In the genomic region with DNA sequence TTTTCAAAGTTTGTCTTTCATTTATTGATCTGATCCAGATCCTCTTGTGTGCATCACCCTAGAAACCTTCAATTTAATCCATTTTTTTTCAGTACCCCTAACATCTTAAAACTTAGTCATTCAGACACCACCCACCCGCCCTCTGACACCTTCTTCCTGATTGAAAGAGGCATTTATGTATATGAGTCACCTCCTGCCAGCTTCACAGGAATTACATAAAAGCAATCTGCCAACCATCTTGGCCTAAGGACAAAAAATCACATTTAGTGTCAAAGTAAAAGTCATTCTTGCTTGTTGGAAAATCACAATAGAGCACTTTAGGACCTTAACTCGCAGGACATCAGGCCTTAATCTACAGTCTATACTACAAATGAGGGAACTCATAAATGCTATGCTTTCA, we compare ENCODE assay signal across 9 cellular contexts. TPM values are rescaled to one million over a fixed set of nuclear protein-coding genes. Genes with fewer than 3 reads are reported as not detected.
DNase-seq lines count a peak whose midpoint lies in the region; ATAC-seq and TF ChIP-seq lines count a peak whose summit lies in the region.
"Had no signal": no experiment of that assay in that cellular context is flagged by ENCODE, and none has a peak within 500 bp of the region (broad histone marks: within the 10 kb centered on the region; RNA-seq: fewer than 3 reads in every experiment).

No MANE protein-coding gene starts in this region.

- no peaks in the 10 kb centered on the region for H3K9me3 Mint-ChIP-seq in stimulated activated naive CD8-positive, alpha-beta T cell treated with anti-CD3 and anti-CD28 coated beads, Interleukin-15, amount 100 ng/mL, for 72 hours

- H3K9me3 ChIP-seq in adrenal gland (replicated peaks in 1 of 3), result no peaks in the 10 kb centered on the region

- in situ Hi-C loops in SK-MEL-5 (cut with HindIII; ENCODE audit: low pct_unique_long_range_greater_than_20kb, low sequenced_read_pairs), result no loop called here

- H3K4me3 ChIP-seq in foreskin fibroblast (ENCODE audit: low read depth in 1 of 2, low read length in 2 of 2) (no peak overlapping the region), adrenal gland (no peak overlapping the region)

- DNase-seq in stimulated activated naive CD8-positive, alpha-beta T cell treated with anti-CD3 and anti-CD28 coated beads, Interleukin-15, Interleukin-2, amounts not matched to agents 100 U/mL and 50 U/mL, for 24 hours, result peak; percentile 13
- no peak for DNase-seq in stimulated activated naive CD8-positive, alpha-beta T cell treated with anti-CD3 and anti-CD28 coated beads, Interleukin-15, amount 100 ng/mL, for 72 hours
- peak; percentile 16 for DNase-seq in SK-MEL-5 (ENCODE audit: low read depth, low spot score)
- DNase-seq in foreskin fibroblast, result peak; percentile 74 to 87
- no peak for DNase-seq in stimulated activated naive CD4-positive, alpha-beta T cell treated with Interleukin-2 at 50 U/mL for 16 hours (lab: John Stamatoyannopoulos, UW)
- no peak for DNase-seq in adrenal gland
- DNase-seq: NCI-H1417 had no signal

- no peak for TF ChIP-seq CTCF in foreskin fibroblast (IDR thresholded peaks at IDR 0.05; ENCODE audit: low read depth, low read length)
- no peak for TF ChIP-seq CTCF in adrenal gland (IDR thresholded peaks at IDR 0.05)

- no peak overlapping the region for H3K4me3 Mint-ChIP-seq in stimulated activated naive CD8-positive, alpha-beta T cell treated with anti-CD3 and anti-CD28 coated beads, Interleukin-15, amount 100 ng/mL, for 72 hours

- H3K36me3 ChIP-seq in adrenal gland (replicated peaks in 1 of 2), result no peaks in the 10 kb centered on the region

- no peak for TF ChIP-seq POLR2A in adrenal gland (IDR thresholded peaks at IDR 0.05)

- no peak overlapping the region for H3K27ac Mint-ChIP-seq in stimulated activated naive CD8-positive, alpha-beta T cell treated with anti-CD3 and anti-CD28 coated beads, Interleukin-15, amount 100 ng/mL, for 72 hours

- H3K4me1 ChIP-seq in adrenal gland (replicated peaks in 1 of 2), result no peaks in the 10 kb centered on the region

- H3K27ac ChIP-seq in adrenal gland, result no peak overlapping the region

- WGBS in adrenal gland, 4 donors, result 44 to 53% (median 50%) methylated on average over 2 of the region's 2 CpGs

- peak; percentile 66 for ATAC-seq in stimulated activated naive CD8-positive, alpha-beta T cell treated with anti-CD3 and anti-CD28 coated beads, Interleukin-15, Interleukin-2, amounts not matched to agents 100 U/mL and 50 U/mL, for 24 hours
- ATAC-seq in stimulated activated naive CD8-positive, alpha-beta T cell treated with anti-CD3 and anti-CD28 coated beads, Interleukin-15, amount 100 ng/mL, for 72 hours, result no peak
- ATAC-seq in GM19324 (IDR thresholded peaks at IDR 0.05; ENCODE audit: low FRiP score, unreplicated experiment) (no peak), HG03571 (IDR thresholded peaks at IDR 0.05; ENCODE audit: unreplicated experiment) (no peak)

- H3K27me3 Mint-ChIP-seq in stimulated activated naive CD8-positive, alpha-beta T cell treated with anti-CD3 and anti-CD28 coated beads, Interleukin-15, amount 100 ng/mL, for 72 hours, result no peaks in the 10 kb centered on the region

- H3K27me3 ChIP-seq in adrenal gland, result no peaks in the 10 kb centered on the region

- intact Hi-C loops in adrenal gland (cut with DNase I), result no loop called here

- H3K4me1 Mint-ChIP-seq in stimulated activated naive CD8-positive, alpha-beta T cell treated with anti-CD3 and anti-CD28 coated beads, Interleukin-15, amount 100 ng/mL, for 72 hours, result peaks cover 8% of the 10 kb centered on the region

RNA-seq across cellular contexts. Expression of gene NDST3, which starts 52.0 kb away (rescaled TPM):
- total RNA-seq in SK-MEL-5 (2014; rRNA removed; shearing (Covaris generic)), result 0.05 TPM in 1 of 2 replicates, not detected in the other
- 0.03 TPM in 1 of 2 replicates, not detected in the other for polyA plus RNA-seq in SK-MEL-5 (2015; cell fraction: cytosol; rRNA removed)
- polyA plus RNA-seq in SK-MEL-5 (2015; cell fraction: nucleus; rRNA removed), result 0.22 and 0.80 TPM in 2 replicates
- total RNA-seq in adrenal gland, result under 1 TPM in 5 of 8 donors, not detected in 3; 0.14 to 0.39 (median 0.20) TPM
- polyA plus RNA-seq in adrenal gland, result under 1 TPM; 0.10 to 0.70 (median 0.40) TPM

Comparison
In these comparisons a context has a peak if more than half of its experiments do, and no peak if none do; other contexts are left out.
1. DNase-seq: peak in stimulated activated naive CD8-positive, alpha-beta T cell treated with anti-CD3 and anti-CD28 coated beads, Interleukin-15, Interleukin-2, amounts not matched to agents 100 U/mL and 50 U/mL, for 24 hours (single experiment), SK-MEL-5 (single experiment) and foreskin fibroblast (2 of 2); none in stimulated activated naive CD8-positive, alpha-beta T cell treated with anti-CD3 and anti-CD28 coated beads, Interleukin-15, amount 100 ng/mL, for 72 hours (0 of 2), stimulated activated naive CD4-positive, alpha-beta T cell treated with Interleukin-2 at 50 U/mL for 16 hours (single experiment) and adrenal gland (0 of 7).